ENCODE assay signal across 8 cellular contexts in the genomic region with DNA sequence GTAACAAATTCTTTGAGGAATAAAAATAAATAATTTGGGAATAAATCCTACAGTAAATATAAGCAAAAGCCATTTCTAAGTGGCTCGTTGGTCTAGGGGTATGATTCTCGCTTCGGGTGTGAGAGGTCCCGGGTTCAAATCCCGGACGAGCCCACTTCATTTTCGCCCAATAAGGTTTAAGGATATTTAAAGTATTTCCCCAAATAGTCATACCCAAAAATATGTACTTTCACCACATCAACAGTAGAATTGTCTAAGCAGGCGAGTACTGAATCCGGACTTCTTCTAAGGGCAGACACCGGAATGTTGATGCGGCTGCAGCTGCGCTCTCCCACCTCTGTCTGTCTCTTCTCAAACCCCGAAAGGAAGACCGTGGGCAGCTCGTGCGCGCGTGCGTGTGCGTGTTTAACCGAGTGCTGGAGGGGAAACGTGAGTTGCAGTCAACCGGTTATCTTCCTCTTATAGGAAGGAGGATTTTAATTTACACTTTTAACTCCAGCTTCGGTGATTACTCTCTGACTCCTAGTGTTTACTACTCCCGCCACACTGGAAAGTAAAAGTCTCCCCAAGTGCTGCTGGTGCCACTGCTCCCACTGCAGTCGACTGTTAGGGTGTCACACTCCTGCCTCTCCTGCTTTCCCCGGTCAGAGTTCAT.
DNase-seq lines count a peak whose midpoint lies in the region; ATAC-seq and TF ChIP-seq lines count a peak whose summit lies in the region.

No MANE protein-coding gene starts in this region.

- 2 to 4% methylated on average over 24 to 27 of the region's 27 CpGs for WGBS in body of pancreas, 2 donors

- H3K27me3 ChIP-seq in body of pancreas = peaks cover 0 to 13% of the 10 kb centered on the region in 2 donors

- no peak for TF ChIP-seq POLR2A in body of pancreas (IDR thresholded peaks at IDR 0.05)

- no peak overlapping the region for H3K27ac ChIP-seq in OCI-LY7 (ENCODE audit: low read depth, low read length, poor library complexity, severe bottlenecking)
- H3K27ac ChIP-seq in body of pancreas = no peak overlapping the region

- no TSS peak for BruUV-seq in OCI-LY7 (replicated peaks; lab: Mats Ljungman, UMichigan)

- TF ChIP-seq CTCF in OCI-LY7 (conservative IDR thresholded peaks at IDR 0.05; ENCODE audit: low read length) (no peak), astrocyte of the cerebellum (IDR thresholded peaks at IDR 0.05; ENCODE audit: low read depth, low read length, missing control alignments) (no peak), body of pancreas (IDR thresholded peaks at IDR 0.05) (no peak)

- intact Hi-C loops in OCI-LY7 (cut with micrococcal nuclease; ENCODE audit: unreplicated experiment) (no loop called here), body of pancreas (cut with DNase I) (no loop called here)

- no peaks in the 10 kb centered on the region for H3K9me2 ChIP-seq in OCI-LY7 (ENCODE audit: insufficient read depth, low read length)

- ATAC-seq in HG02870 (IDR thresholded peaks at IDR 0.05; ENCODE audit: unreplicated experiment) (peak; percentile 81), body of pancreas (no peak)

- CTCF ChIA-PET in OCI-LY7 (lab: Charles Lee; ENCODE audit: unreplicated experiment) = no interaction called here

- in situ Hi-C loops in astrocyte of the cerebellum (cut with HindIII; ENCODE audit: low sequenced_read_pairs) = no loop called here

- H3K4me2 ChIP-seq in OCI-LY7 (ENCODE audit: low read length) = peak overlapping the region; percentile 25

- H3K79me2 ChIP-seq in OCI-LY7 (ENCODE audit: insufficient read depth, low read depth, low read length) = no peaks in the 10 kb centered on the region

- H4K20me1 ChIP-seq in OCI-LY7 (ENCODE audit: insufficient read depth, low read length) = no peaks in the 10 kb centered on the region

- DNase-seq in GF-D8 (lab: John Stamatoyannopoulos, UW) (peak; percentile 11), OCI-LY7 (ENCODE audit: low spot score) (peak; percentile 8), astrocyte of the cerebellum (ENCODE audit: low read depth) (peak; percentile 63), left kidney (ENCODE audit: low read depth, low spot score) (peak; percentile 46), superior temporal gyrus (ENCODE audit: extremely low spot score) (peak; percentile 15), body of pancreas (no peak), NCI-H2081 (lab: John Stamatoyannopoulos, UW) (no peak)

- no peak overlapping the region for H2AFZ ChIP-seq in OCI-LY7 (ENCODE audit: low read length)

- H3K4me3 ChIP-seq in OCI-LY7 (ENCODE audit: low read depth, low read length, poor library complexity, severe bottlenecking) = peak overlapping the region; percentile 34
- H3K4me3 ChIP-seq in astrocyte of the cerebellum (ENCODE audit: low read depth, low read length) = peak overlapping the region; percentile 48
- H3K4me3 ChIP-seq in body of pancreas = no peak overlapping the region

- POLR2A ChIA-PET in OCI-LY7 (lab: Charles Lee) = no interaction called here

- H3K9me3 ChIP-seq in OCI-LY7 (ENCODE audit: low read length) (no peaks in the 10 kb centered on the region), body of pancreas (no peaks in the 10 kb centered on the region)

- H3K4me1 ChIP-seq in OCI-LY7 (ENCODE audit: insufficient read depth, low read length, poor library complexity, severe bottlenecking) (no peaks in the 10 kb centered on the region), body of pancreas (no peaks in the 10 kb centered on the region)

- H3K36me3 ChIP-seq in OCI-LY7 (ENCODE audit: insufficient read depth, low read length) (no peaks in the 10 kb centered on the region), body of pancreas (replicated peaks in 1 of 2; ENCODE audit: insufficient read depth in 1 of 2, low read depth in 2 of 2) (no peaks in the 10 kb centered on the region)

Comparison
In these comparisons a context has a peak if more than half of its experiments do, and no peak if none do; other contexts are left out.
1. DNase-seq: peak in GF-D8 (single experiment), OCI-LY7 (single experiment), astrocyte of the cerebellum (single experiment), left kidney (single experiment) and superior temporal gyrus (single experiment); none in body of pancreas (0 of 4) and NCI-H2081 (0 of 2).
2. H3K4me3 ChIP-seq: peak in OCI-LY7 (single experiment) and astrocyte of the cerebellum (single experiment); none in body of pancreas (0 of 2).